14 cellular contexts compared by ENCODE assay signal in the genomic region with DNA sequence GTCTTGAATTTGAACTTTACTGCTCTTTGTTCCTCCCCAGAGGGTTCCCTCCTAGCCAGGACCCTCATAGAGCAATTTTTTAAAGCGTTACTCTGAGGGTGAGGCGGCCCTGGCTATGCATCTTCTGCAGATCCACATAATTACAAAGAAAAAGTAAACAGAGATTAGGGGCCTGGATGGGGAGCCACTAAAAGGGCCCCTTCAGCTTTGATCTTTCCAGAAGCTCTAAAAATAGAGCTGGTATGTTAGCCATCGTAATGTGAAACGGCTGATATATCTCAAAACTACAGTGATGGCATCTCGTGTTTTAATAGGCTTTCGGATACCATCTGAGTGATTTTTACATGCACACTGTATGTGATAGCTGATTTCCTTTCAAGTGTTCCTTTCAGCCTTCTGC.
DNase-seq lines count a peak whose midpoint lies in the region; ATAC-seq lines count a peak whose summit lies in the region.
"Had no signal": no experiment of that assay in that cellular context is flagged by ENCODE, and none has a peak within 500 bp of the region (broad histone marks: within the 10 kb centered on the region; RNA-seq: fewer than 3 reads in every experiment).

No MANE protein-coding gene starts in this region.

- H3K56ac ChIP-seq in mesendoderm (ENCODE audit: low read length) = no peak overlapping the region

- no peak overlapping the region for H3K4me3 ChIP-seq in mesendoderm (ENCODE audit: low read length)

- H3K4me1 ChIP-seq in mesendoderm (ENCODE audit: control insufficient read depth, low read depth, low read length) = no peaks in the 10 kb centered on the region

- H3K79me1 ChIP-seq in mesendoderm (ENCODE audit: low read length) = no peaks in the 10 kb centered on the region

- H2BK120ac ChIP-seq in mesendoderm (ENCODE audit: low read depth, low read length) = no peak overlapping the region

- no peaks in the 10 kb centered on the region for H3K27me3 ChIP-seq in mesendoderm (ENCODE audit: insufficient read depth, low read length, poor library complexity)

- H2BK5ac ChIP-seq in mesendoderm (ENCODE audit: low read length) = no peak overlapping the region

- no peak for ATAC-seq in GM21529 (IDR thresholded peaks at IDR 0.05; ENCODE audit: unreplicated experiment)
- no peak for ATAC-seq in left cardiac atrium
- ATAC-seq: stimulated activated memory B cell treated with anti-CD40 and anti-IgM and Interleukin-4, amounts not matched to agents 10 μg/mL and 1 μg/mL and 100 μg/mL, for 72 hours had no signal

- peak; percentile 21 for DNase-seq in NCI-H2227 (lab: John Stamatoyannopoulos, UW; ENCODE audit: unreplicated experiment)
- DNase-seq in caudate nucleus (lab: John Stamatoyannopoulos, UW) = no peak
- DNase-seq in mesendoderm = peak; percentile 2
- no peak for DNase-seq in substantia nigra (lab: John Stamatoyannopoulos, UW)
- no peak for DNase-seq in DMS153 (lab: John Stamatoyannopoulos, UW)
- no peak for DNase-seq in NCI-H2029 (lab: John Stamatoyannopoulos, UW)
- DNase-seq in left cardiac atrium = no peak
- DNase-seq: activated CD4-positive, alpha-beta T cell treated with anti-CD3 and anti-CD28 coated beads, Interleukin-2, amount 10 ng/mL, durations not matched to agents 24 days and 14 days; activated T-cell treated with anti-CD3 and anti-CD28 coated beads, Interleukin-2, amount 50 U/mL, for 48 hours; RPMI8226; stimulated activated CD4-positive, alpha-beta T cell treated with anti-CD3 and anti-CD28 coated beads, Interleukin-2, amount 100 ng/mL, for 48 hours; T-helper 2 cell had no signal

- H3K9ac ChIP-seq in mesendoderm (ENCODE audit: low read length) = no peak overlapping the region

- no peak overlapping the region for H2BK15ac ChIP-seq in mesendoderm (replicated peaks; ENCODE audit: low read depth)

- no CpG with 5 or more reads among the region's 6 CpGs for WGBS in mesendoderm (ENCODE audit: extremely low coverage, insufficient coverage, low lambda C conversion rate)

- no peak overlapping the region for H3K18ac ChIP-seq in mesendoderm (ENCODE audit: low read length)

- no peak overlapping the region for H3K4me2 ChIP-seq in mesendoderm (ENCODE audit: low read length)

- intact Hi-C loops in left cardiac atrium (cut with DNase I) = loop anchor here (2.0 to 5.0 kb wide), 2 partner anchors 272 to 424 kb away; no protein-coding TSS in a partner anchor

- no peak overlapping the region for H4K5ac ChIP-seq in mesendoderm (ENCODE audit: low read length)

- no peaks in the 10 kb centered on the region for H3K79me2 ChIP-seq in mesendoderm (ENCODE audit: control insufficient read depth, insufficient read depth, low read length)

- H3K23ac ChIP-seq in mesendoderm (ENCODE audit: low read length) = no peak overlapping the region

- H3K27ac ChIP-seq in caudate nucleus (ENCODE audit: low read depth, low read length) = peak overlapping the region; percentile 62
- no peak overlapping the region for H3K27ac ChIP-seq in mesendoderm (ENCODE audit: low read depth, low read length)
- peak overlapping the region; percentile 21 for H3K27ac ChIP-seq in substantia nigra (ENCODE audit: low read depth, low read length, poor library complexity, severe bottlenecking)

- no peak overlapping the region for H4K8ac ChIP-seq in mesendoderm (ENCODE audit: low read depth, low read length)

- H2AK5ac ChIP-seq in mesendoderm (ENCODE audit: low read length) = no peak overlapping the region

- H3K36me3 ChIP-seq in mesendoderm (ENCODE audit: control insufficient read depth, insufficient read depth, low read length) = no peaks in the 10 kb centered on the region

- no peak overlapping the region for H3K4ac ChIP-seq in mesendoderm (ENCODE audit: low read depth, low read length)

Comparison
In these comparisons a context has a peak if more than half of its experiments do, and no peak if none do; other contexts are left out.
1. DNase-seq: peak in NCI-H2227 (single experiment) and mesendoderm (single experiment); none in caudate nucleus (0 of 61), substantia nigra (0 of 49), DMS153 (single experiment), NCI-H2029 (single experiment) and left cardiac atrium (single experiment).